ENCODE assay signal across 1 cellular context in the genomic region with DNA sequence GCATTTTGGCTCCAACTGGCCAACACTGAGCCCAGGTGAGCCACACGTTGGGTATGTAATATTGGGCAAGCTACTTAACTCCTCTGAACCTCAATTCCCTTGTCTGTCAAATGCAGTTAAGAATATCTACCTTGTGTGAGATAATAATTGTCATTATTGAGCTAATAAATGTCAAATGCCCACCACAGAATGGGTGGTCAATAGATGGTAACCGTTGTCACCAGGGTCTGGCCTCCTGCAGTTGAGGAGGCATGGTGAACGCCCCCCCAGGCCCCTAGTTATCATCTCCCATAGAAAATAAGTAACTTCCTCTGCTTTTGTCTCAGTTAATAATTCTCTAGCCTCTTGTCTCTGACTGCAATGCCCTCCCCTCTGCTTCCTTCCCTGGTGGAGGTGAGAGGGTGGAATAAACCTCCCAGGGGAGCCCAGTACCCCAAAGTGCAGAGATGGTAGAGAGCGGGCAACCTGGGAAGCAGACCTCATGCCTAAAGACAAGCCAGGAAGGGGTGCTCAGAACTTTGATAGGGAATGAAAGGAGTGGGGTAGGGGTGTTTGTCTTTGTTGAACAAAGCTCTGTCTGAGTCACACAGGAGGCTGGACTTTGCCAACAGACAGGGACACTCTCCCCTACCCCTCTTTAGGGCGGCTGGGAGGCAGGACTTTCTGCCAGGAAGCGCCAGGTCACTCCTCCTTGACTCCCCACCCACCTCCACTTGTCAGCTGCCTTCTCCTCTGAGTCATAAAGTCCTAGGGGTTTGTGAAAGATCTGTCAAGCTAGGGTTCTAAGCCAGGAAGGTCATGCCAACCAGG.
A peak's percentile ranks its signal among the peaks of the same experiment; 100 is the strongest.
TF ChIP-seq lines count a peak whose summit lies in the region.

No MANE protein-coding gene starts in this region.

TF ChIP-seq in HepG2, 621 proteins besides CTCF, POLR2A, EP300 and RAD21 (continued from another document and continues in another):
- TF ChIP-seq PRMT3 (CRISPR knock-in tag; IDR thresholded peaks at IDR 0.05; ENCODE audit: borderline replicate concordance, low read depth) (no peak), SSRP1 (CRISPR knock-in tag; IDR thresholded peaks at IDR 0.05) (peak; percentile 89), ZNF138 (CRISPR knock-in tag; IDR thresholded peaks at IDR 0.05; ENCODE audit: low read depth) (no peak), ZNF34 (CRISPR knock-in tag; IDR thresholded peaks at IDR 0.05; ENCODE audit: borderline replicate concordance) (0 out of 2 replicates have a peak, but pooled peaks have one; percentile 52), NR3C1 (CRISPR knock-in tag; IDR thresholded peaks at IDR 0.05) (no peak), GLI4 (CRISPR knock-in tag; IDR thresholded peaks at IDR 0.05; ENCODE audit: borderline replicate concordance) (no peak), ETV5 (CRISPR knock-in tag; IDR thresholded peaks at IDR 0.05; ENCODE audit: borderline replicate concordance) (peak; percentile 74; the same call in 1 of the 2 replicates), MEF2D (CRISPR knock-in tag; IDR thresholded peaks at IDR 0.05) (peak; percentile 90), ZNF30 (CRISPR knock-in tag; IDR thresholded peaks at IDR 0.05) (no peak), NCOA2 (CRISPR knock-in tag; IDR thresholded peaks at IDR 0.05) (peak; percentile 69; the same call in 1 of the 2 replicates), SP5 (CRISPR knock-in tag; IDR thresholded peaks at IDR 0.05; ENCODE audit: borderline replicate concordance, low read depth) (peak; percentile 85), SP140L (CRISPR knock-in tag; IDR thresholded peaks at IDR 0.05; ENCODE audit: borderline replicate concordance) (peak; percentile 23; the same call in 1 of the 2 replicates), ZNF354B (CRISPR knock-in tag; IDR thresholded peaks at IDR 0.05) (0 out of 2 replicates have a peak, but pooled peaks have one; percentile 29), SPEN (CRISPR knock-in tag; IDR thresholded peaks at IDR 0.05; ENCODE audit: low read depth) (peak; percentile 62), RXRB (CRISPR knock-in tag; IDR thresholded peaks at IDR 0.05; ENCODE audit: borderline replicate concordance) (peak; percentile 75; the same call in 1 of the 2 replicates), ZNF609 (CRISPR knock-in tag; IDR thresholded peaks at IDR 0.05; ENCODE audit: borderline replicate concordance) (peak; percentile 70; the same call in 1 of the 2 replicates), FOSL2 (CRISPR knock-in tag; IDR thresholded peaks at IDR 0.05) (peak; percentile 97), CBX5 (CRISPR knock-in tag; IDR thresholded peaks at IDR 0.05; ENCODE audit: borderline replicate concordance) (peak; percentile 36; the same call in 1 of the 2 replicates), ZMAT3 (CRISPR knock-in tag; conservative IDR thresholded peaks at IDR 0.05) (peak; percentile 79), CREM (IDR thresholded peaks at IDR 0.05) (peak; percentile 58; the same call in 1 of the 2 replicates), CREM (CRISPR knock-in tag; IDR thresholded peaks at IDR 0.05) (no peak), ZSCAN22 (CRISPR knock-in tag; IDR thresholded peaks at IDR 0.05) (no peak), ZNF550 (CRISPR knock-in tag; IDR thresholded peaks at IDR 0.05; ENCODE audit: borderline replicate concordance) (no peak), NFATC3 (CRISPR knock-in tag; IDR thresholded peaks at IDR 0.05) (0 out of 2 replicates have a peak, but pooled peaks have one; percentile 30), NR2C2 (CRISPR knock-in tag; IDR thresholded peaks at IDR 0.05; ENCODE audit: borderline replicate concordance) (peak; percentile 43; the same call in 1 of the 2 replicates), IRF2 (CRISPR knock-in tag; IDR thresholded peaks at IDR 0.05) (peak; percentile 79; the same call in 1 of the 2 replicates), ZNF597 (CRISPR knock-in tag; IDR thresholded peaks at IDR 0.05) (0 out of 2 replicates have a peak, but pooled peaks have one; percentile 55), PTBP1 (IDR thresholded peaks at IDR 0.05; ENCODE audit: low read depth, low read length, poor library complexity, severe bottlenecking) (no peak), NFYB (CRISPR knock-in tag; IDR thresholded peaks at IDR 0.05) (0 out of 2 replicates have a peak, but pooled peaks have one; percentile 16), ELF3 (CRISPR knock-in tag; IDR thresholded peaks at IDR 0.05) (peak; percentile 71), EHMT2 (IDR thresholded peaks at IDR 0.05; ENCODE audit: borderline replicate concordance, low read depth, low read length) (0 out of 2 replicates have a peak, but pooled peaks have one; percentile 50), TCF7 (IDR thresholded peaks at IDR 0.05; ENCODE audit: low read depth) (peak; percentile 55), ATRX (CRISPR knock-in tag; IDR thresholded peaks at IDR 0.05; ENCODE audit: borderline replicate concordance) (no peak), MED13 (CRISPR knock-in tag; IDR thresholded peaks at IDR 0.05) (peak; percentile 57)
- TF ChIP-seq, protein P1, sequence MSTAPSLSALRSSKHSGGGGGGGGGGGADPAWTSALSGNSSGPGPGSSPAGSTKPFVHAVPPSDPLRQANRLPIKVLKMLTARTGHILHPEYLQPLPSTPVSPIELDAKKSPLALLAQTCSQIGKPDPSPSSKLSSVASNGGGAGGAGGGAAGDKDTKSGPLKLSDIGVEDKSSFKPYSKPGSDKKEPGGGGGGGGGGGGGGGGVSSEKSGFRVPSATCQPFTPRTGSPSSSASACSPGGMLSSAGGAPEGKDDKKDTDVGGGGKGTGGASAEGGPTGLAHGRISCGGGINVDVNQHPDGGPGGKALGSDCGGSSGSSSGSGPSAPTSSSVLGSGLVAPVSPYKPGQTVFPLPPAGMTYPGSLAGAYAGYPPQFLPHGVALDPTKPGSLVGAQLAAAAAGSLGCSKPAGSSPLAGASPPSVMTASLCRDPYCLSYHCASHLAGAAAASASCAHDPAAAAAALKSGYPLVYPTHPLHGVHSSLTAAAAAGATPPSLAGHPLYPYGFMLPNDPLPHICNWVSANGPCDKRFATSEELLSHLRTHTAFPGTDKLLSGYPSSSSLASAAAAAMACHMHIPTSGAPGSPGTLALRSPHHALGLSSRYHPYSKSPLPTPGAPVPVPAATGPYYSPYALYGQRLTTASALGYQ (CRISPR knock-in tag; IDR thresholded peaks at IDR 0.05), result peak; percentile 44; the same call in 1 of the 2 replicates
- TF ChIP-seq, protein P2, sequence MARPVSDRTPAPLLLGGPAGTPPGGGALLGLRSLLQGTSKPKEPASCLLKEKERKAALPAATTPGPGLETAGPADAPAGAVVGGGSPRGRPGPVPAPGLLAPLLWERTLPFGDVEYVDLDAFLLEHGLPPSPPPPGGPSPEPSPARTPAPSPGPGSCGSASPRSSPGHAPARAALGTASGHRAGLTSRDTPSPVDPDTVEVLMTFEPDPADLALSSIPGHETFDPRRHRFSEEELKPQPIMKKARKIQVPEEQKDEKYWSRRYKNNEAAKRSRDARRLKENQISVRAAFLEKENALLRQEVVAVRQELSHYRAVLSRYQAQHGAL (CRISPR knock-in tag; IDR thresholded peaks at IDR 0.05; ENCODE audit: not compliant biosample characterization), result no peak
- TF ChIP-seq, protein P3, sequence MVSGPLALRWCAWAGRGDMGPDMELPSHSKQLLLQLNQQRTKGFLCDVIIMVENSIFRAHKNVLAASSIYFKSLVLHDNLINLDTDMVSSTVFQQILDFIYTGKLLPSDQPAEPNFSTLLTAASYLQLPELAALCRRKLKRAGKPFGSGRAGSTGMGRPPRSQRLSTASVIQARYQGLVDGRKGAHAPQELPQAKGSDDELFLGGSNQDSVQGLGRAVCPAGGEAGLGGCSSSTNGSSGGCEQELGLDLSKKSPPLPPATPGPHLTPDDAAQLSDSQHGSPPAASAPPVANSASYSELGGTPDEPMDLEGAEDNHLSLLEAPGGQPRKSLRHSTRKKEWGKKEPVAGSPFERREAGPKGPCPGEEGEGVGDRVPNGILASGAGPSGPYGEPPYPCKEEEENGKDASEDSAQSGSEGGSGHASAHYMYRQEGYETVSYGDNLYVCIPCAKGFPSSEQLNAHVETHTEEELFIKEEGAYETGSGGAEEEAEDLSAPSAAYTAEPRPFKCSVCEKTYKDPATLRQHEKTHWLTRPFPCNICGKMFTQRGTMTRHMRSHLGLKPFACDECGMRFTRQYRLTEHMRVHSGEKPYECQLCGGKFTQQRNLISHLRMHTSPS (CRISPR knock-in tag; IDR thresholded peaks at IDR 0.05; ENCODE audit: low read depth), result peak; percentile 92; the same call in 1 of the 2 replicates
- TF ChIP-seq, protein P4, sequence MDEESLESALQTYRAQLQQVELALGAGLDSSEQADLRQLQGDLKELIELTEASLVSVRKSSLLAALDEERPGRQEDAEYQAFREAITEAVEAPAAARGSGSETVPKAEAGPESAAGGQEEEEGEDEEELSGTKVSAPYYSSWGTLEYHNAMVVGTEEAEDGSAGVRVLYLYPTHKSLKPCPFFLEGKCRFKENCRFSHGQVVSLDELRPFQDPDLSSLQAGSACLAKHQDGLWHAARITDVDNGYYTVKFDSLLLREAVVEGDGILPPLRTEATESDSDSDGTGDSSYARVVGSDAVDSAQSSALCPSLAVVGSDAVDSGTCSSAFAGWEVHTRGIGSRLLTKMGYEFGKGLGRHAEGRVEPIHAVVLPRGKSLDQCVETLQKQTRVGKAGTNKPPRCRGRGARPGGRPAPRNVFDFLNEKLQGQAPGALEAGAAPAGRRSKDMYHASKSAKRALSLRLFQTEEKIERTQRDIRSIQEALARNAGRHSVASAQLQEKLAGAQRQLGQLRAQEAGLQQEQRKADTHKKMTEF (CRISPR knock-in tag; IDR thresholded peaks at IDR 0.05), result peak; percentile 84
- TF ChIP-seq, protein P5, sequence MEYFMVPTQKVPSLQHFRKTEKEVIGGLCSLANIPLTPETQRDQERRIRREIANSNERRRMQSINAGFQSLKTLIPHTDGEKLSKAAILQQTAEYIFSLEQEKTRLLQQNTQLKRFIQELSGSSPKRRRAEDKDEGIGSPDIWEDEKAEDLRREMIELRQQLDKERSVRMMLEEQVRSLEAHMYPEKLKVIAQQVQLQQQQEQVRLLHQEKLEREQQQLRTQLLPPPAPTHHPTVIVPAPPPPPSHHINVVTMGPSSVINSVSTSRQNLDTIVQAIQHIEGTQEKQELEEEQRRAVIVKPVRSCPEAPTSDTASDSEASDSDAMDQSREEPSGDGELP (IDR thresholded peaks at IDR 0.05; ENCODE audit: borderline replicate concordance, low read depth), result peak; percentile 89
- TF ChIP-seq, protein P6, sequence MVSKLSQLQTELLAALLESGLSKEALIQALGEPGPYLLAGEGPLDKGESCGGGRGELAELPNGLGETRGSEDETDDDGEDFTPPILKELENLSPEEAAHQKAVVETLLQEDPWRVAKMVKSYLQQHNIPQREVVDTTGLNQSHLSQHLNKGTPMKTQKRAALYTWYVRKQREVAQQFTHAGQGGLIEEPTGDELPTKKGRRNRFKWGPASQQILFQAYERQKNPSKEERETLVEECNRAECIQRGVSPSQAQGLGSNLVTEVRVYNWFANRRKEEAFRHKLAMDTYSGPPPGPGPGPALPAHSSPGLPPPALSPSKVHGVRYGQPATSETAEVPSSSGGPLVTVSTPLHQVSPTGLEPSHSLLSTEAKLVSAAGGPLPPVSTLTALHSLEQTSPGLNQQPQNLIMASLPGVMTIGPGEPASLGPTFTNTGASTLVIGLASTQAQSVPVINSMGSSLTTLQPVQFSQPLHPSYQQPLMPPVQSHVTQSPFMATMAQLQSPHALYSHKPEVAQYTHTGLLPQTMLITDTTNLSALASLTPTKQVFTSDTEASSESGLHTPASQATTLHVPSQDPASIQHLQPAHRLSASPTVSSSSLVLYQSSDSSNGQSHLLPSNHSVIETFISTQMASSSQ (IDR thresholded peaks at IDR 0.05; ENCODE audit: low read depth), result peak; percentile 93
- TF ChIP-seq, protein P6 (CRISPR knock-in tag; IDR thresholded peaks at IDR 0.05; ENCODE audit: borderline replicate concordance), result peak; percentile 97
